Comparison of ENCODE assay signal across 8 cellular contexts in genomic region chr10:100996678-100997363, GRCh38. TPM values are rescaled to one million over a fixed set of nuclear protein-coding genes. Genes with fewer than 3 reads are reported as not detected.
DNase-seq lines count a peak whose midpoint lies in the region; ATAC-seq and TF ChIP-seq lines count a peak whose summit lies in the region.

No MANE protein-coding gene starts in this region.

- peak overlapping the region; percentile 76 for H3K4me3 Mint-ChIP-seq in MCF 10A (ENCODE audit: unreplicated experiment)
- peak overlapping the region; percentile 80 for H3K4me3 Mint-ChIP-seq in stimulated activated memory B cell treated with anti-CD40 and anti-IgM and Interleukin-4, amounts not matched to agents 10 μg/mL and 1 μg/mL and 100 μg/mL, for 72 hours

- DNase-seq in D341Med (ENCODE audit: low spot score) (peak; percentile 63), SJSA1 (ENCODE audit: low read depth in 1 of 2, low spot score in 2 of 2) (peak in 1 of 2 experiments; percentile 42), MCF 10A (ENCODE audit: unreplicated experiment) (peak; percentile 34), kidney tubule cell (ENCODE audit: low spot score) (peak; percentile 42)

- H3K9me3 ChIP-seq in SJSA1 (replicated peaks), result no peaks in the 10 kb centered on the region

- H3K27ac ChIP-seq in SJSA1, result no peak overlapping the region

- no peaks in the 10 kb centered on the region for H3K27me3 ChIP-seq in SJSA1 (replicated peaks)

- ATAC-seq in HG02642 (IDR thresholded peaks at IDR 0.05; ENCODE audit: poor library complexity, unreplicated experiment) (peak; percentile 24), GM19324 (IDR thresholded peaks at IDR 0.05; ENCODE audit: low FRiP score, unreplicated experiment) (no peak), GM18867 (IDR thresholded peaks at IDR 0.05; ENCODE audit: unreplicated experiment) (no peak)
- peak; percentile 46 for ATAC-seq in stimulated activated memory B cell treated with anti-CD40 and anti-IgM and Interleukin-4, amounts not matched to agents 10 μg/mL and 1 μg/mL and 100 μg/mL, for 72 hours

- peaks cover 36% of the 10 kb centered on the region for H3K36me3 Mint-ChIP-seq in MCF 10A (ENCODE audit: insufficient read depth, unreplicated experiment)
- H3K36me3 Mint-ChIP-seq in stimulated activated memory B cell treated with anti-CD40 and anti-IgM and Interleukin-4, amounts not matched to agents 10 μg/mL and 1 μg/mL and 100 μg/mL, for 72 hours, result peaks cover 19% of the 10 kb centered on the region

- peaks cover 19% of the 10 kb centered on the region for H3K4me1 Mint-ChIP-seq in MCF 10A (ENCODE audit: insufficient read depth, unreplicated experiment)
- H3K4me1 Mint-ChIP-seq in stimulated activated memory B cell treated with anti-CD40 and anti-IgM and Interleukin-4, amounts not matched to agents 10 μg/mL and 1 μg/mL and 100 μg/mL, for 72 hours, result peaks cover 29% of the 10 kb centered on the region

- no TSS peak for BruUV-seq in MCF 10A (replicated peaks; lab: Mats Ljungman, UMichigan)

- peaks cover 68% of the 10 kb centered on the region for H3K4me1 ChIP-seq in SJSA1 (replicated peaks)

- TF ChIP-seq CTCF in MCF 10A (IDR thresholded peaks at IDR 0.05; ENCODE audit: unreplicated experiment), result no peak

- peaks cover 34% of the 10 kb centered on the region for H3K36me3 ChIP-seq in SJSA1

- H3K27me3 Mint-ChIP-seq in MCF 10A (ENCODE audit: insufficient read depth, unreplicated experiment), result no peaks in the 10 kb centered on the region
- H3K27me3 Mint-ChIP-seq in stimulated activated memory B cell treated with anti-CD40 and anti-IgM and Interleukin-4, amounts not matched to agents 10 μg/mL and 1 μg/mL and 100 μg/mL, for 72 hours, result no peaks in the 10 kb centered on the region

- CTCF ChIA-PET in MCF 10A (lab: Yijun Ruan, JAX), result interaction anchor here (0.6 to 12.3 kb wide), 17 partner anchors 9 to 1103 kb away, joined by 3 to 199 read pairs (median 4); partner anchors contain the start of genes HIF1AN, MRPL43, PDZD7 and SEMA4G

- intact Hi-C loops in MCF 10A (cut with micrococcal nuclease), result no loop called here

- POLR2A ChIA-PET in MCF 10A (lab: Yijun Ruan, JAX), result interaction anchor here (0.6 to 7.5 kb wide), 14 partner anchors 8 to 1507 kb away, joined by 3 to 74 read pairs (median 4); partner anchors contain the start of genes KAZALD1, MRPL43, OGA and PDZD7

- H3K4me3 ChIP-seq in SJSA1, result peak overlapping the region; percentile 81

- no peak overlapping the region for H3K27ac Mint-ChIP-seq in MCF 10A (ENCODE audit: low read depth, unreplicated experiment)
- peak overlapping the region; percentile 76 for H3K27ac Mint-ChIP-seq in stimulated activated memory B cell treated with anti-CD40 and anti-IgM and Interleukin-4, amounts not matched to agents 10 μg/mL and 1 μg/mL and 100 μg/mL, for 72 hours

- H3K9me3 Mint-ChIP-seq in MCF 10A (ENCODE audit: unreplicated experiment), result no peaks in the 10 kb centered on the region
- H3K9me3 Mint-ChIP-seq in stimulated activated memory B cell treated with anti-CD40 and anti-IgM and Interleukin-4, amounts not matched to agents 10 μg/mL and 1 μg/mL and 100 μg/mL, for 72 hours, result no peaks in the 10 kb centered on the region

RNA-seq across cellular contexts. Expression of gene LZTS2, which starts 2.8 kb away (rescaled TPM):
- 70.0 and 72.8 TPM in 2 replicates for total RNA-seq in SJSA1 (2014; rRNA removed; shearing (Covaris generic))
- 15.2 and 18.6 TPM in 2 replicates for total RNA-seq in MCF 10A (2022)

RNA-seq across cellular contexts. Expression of gene TWNK, which starts 9.5 kb away (rescaled TPM):
- 4.3 and 7.5 TPM in 2 replicates for total RNA-seq in SJSA1 (2014; rRNA removed; shearing (Covaris generic))
- total RNA-seq in MCF 10A (2022), result 19.1 and 27.9 TPM in 2 replicates

RNA-seq across cellular contexts. Expression of gene MRPL43, which starts 9.5 kb away (rescaled TPM):
- total RNA-seq in SJSA1 (2014; rRNA removed; shearing (Covaris generic)), result 63.7 and 69.4 TPM in 2 replicates
- total RNA-seq in MCF 10A (2022), result 63.4 and 64.8 TPM in 2 replicates

RNA-seq across cellular contexts. Expression of gene SEMA4G, which starts 27.5 kb away (rescaled TPM):
- total RNA-seq in SJSA1 (2014; rRNA removed; shearing (Covaris generic)), result 0.42 and 0.88 TPM in 2 replicates
- 0.32 TPM in 1 of 2 replicates, not detected in the other for total RNA-seq in MCF 10A (2022)

RNA-seq across cellular contexts. Expression of gene PDZD7, which starts 34.1 kb away (rescaled TPM):
- 0.50 and 1.3 TPM in 2 replicates for total RNA-seq in SJSA1 (2014; rRNA removed; shearing (Covaris generic))
- total RNA-seq in MCF 10A (2022), result 0.27 and 0.58 TPM in 2 replicates

Comparison
In these comparisons a context has a peak if more than half of its experiments do, and no peak if none do; other contexts are left out.
1. ATAC-seq: peak in HG02642 (single experiment) and stimulated activated memory B cell treated with anti-CD40 and anti-IgM and Interleukin-4, amounts not matched to agents 10 μg/mL and 1 μg/mL and 100 μg/mL, for 72 hours (single experiment); none in GM19324 (single experiment) and GM18867 (single experiment).